1 cellular context compared by ENCODE assay signal in the genomic region with DNA sequence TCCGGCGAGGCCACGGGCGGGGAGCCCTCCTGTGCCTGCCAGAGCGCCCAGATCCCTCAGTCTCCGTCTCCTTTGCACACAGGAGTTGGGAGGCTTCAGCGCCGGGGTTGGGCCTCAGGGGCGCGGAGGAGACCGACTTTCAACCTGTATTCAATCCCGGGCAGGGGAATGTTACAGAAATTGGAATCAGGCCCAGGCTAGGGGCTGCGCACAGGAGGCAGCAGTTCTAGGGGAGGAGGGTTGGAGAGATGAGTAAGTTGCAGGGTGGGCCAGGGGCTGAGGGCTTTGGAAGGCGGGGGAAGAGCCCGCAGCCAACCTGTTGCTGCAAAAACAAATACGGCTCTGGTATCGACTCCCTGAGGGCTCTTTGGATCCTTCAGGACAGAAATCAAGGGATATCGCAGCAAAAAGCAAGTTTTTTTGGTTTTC.
TF ChIP-seq lines count a peak whose summit lies in the region.

No MANE protein-coding gene starts in this region.

TF ChIP-seq in A549, 52 proteins besides CTCF, POLR2A, EP300 and RAD21 (continued from another document):
- TF ChIP-seq, protein P1, sequence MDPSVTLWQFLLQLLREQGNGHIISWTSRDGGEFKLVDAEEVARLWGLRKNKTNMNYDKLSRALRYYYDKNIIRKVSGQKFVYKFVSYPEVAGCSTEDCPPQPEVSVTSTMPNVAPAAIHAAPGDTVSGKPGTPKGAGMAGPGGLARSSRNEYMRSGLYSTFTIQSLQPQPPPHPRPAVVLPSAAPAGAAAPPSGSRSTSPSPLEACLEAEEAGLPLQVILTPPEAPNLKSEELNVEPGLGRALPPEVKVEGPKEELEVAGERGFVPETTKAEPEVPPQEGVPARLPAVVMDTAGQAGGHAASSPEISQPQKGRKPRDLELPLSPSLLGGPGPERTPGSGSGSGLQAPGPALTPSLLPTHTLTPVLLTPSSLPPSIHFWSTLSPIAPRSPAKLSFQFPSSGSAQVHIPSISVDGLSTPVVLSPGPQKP (IDR thresholded peaks at IDR 0.05; ENCODE audit: low read depth, low read length) = no peak
- TF ChIP-seq, protein P2, sequence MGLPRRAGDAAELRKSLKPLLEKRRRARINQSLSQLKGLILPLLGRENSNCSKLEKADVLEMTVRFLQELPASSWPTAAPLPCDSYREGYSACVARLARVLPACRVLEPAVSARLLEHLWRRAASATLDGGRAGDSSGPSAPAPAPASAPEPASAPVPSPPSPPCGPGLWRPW (IDR thresholded peaks at IDR 0.05) = no peak
- TF ChIP-seq SMC3 (IDR thresholded peaks at IDR 0.05) (no peak), MAFK (IDR thresholded peaks at IDR 0.05; ENCODE audit: partially characterized antibody) (no peak), KDM1A (IDR thresholded peaks at IDR 0.05; ENCODE audit: low read depth) (no peak), RARB (CRISPR knock-in tag; IDR thresholded peaks at IDR 0.05) (no peak)
TF ChIP-seq in A549: peak in this region for 0.
